In the genomic region with DNA sequence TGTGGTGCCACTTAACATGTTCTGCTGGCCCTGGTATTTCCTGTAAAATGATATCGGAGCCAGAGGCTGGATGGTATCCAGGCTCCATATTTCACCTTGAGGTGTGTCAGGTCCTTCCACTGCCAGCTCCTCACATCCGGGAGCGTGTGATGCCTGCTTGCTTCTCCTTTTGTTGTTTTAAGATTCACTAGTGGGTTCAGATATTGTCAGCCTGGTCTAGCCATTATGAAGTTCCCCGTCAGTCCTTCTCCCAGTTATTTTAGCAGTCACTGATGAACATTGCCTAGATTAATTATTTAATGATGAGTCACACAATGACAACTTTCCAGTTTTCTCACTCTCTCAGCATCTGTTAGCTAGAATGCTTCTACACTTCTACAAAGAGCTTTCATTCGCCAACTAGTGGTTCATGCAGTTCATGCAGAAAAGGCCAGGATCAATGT, we compare ENCODE assay signal across 1 cellular context.
TF ChIP-seq lines count a peak whose summit lies in the region.

No MANE protein-coding gene starts in this region.

TF ChIP-seq in K562, 482 proteins besides CTCF, POLR2A, EP300 and RAD21 (continues in another document):
- no peak for TF ChIP-seq HDGF (IDR thresholded peaks at IDR 0.05)
- TF ChIP-seq, protein P1, sequence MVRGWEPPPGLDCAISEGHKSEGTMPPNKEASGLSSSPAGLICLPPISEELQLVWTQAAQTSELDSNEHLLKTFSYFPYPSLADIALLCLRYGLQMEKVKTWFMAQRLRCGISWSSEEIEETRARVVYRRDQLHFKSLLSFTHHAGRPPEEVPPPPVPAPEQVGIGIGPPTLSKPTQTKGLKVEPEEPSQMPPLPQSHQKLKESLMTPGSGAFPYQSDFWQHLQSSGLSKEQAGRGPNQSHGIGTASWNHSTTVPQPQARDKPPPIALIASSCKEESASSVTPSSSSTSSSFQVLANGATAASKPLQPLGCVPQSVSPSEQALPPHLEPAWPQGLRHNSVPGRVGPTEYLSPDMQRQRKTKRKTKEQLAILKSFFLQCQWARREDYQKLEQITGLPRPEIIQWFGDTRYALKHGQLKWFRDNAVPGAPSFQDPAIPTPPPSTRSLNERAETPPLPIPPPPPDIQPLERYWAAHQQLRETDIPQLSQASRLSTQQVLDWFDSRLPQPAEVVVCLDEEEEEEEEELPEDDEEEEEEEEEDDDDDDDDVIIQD (CRISPR knock-in tag; IDR thresholded peaks at IDR 0.05) = no peak
- TF ChIP-seq IFI16 (CRISPR knock-in tag; IDR thresholded peaks at IDR 0.05) = no peak
- no peak for TF ChIP-seq FUS (optimal IDR thresholded peaks at IDR 0.05; ENCODE audit: low read depth, low read length)
- TF ChIP-seq, protein P2, sequence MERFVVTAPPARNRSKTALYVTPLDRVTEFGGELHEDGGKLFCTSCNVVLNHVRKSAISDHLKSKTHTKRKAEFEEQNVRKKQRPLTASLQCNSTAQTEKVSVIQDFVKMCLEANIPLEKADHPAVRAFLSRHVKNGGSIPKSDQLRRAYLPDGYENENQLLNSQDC (CRISPR knock-in tag; IDR thresholded peaks at IDR 0.05) = no peak
- peak; percentile 35; the same call in 1 of the 2 replicates for TF ChIP-seq ZNF316 (IDR thresholded peaks at IDR 0.05)
- TF ChIP-seq TBL1XR1 (IDR thresholded peaks at IDR 0.05; ENCODE audit: low read length in 2 of 2) = no peak
- no peak for TF ChIP-seq MAZ (CRISPR knock-in tag; conservative IDR thresholded peaks at IDR 0.05 in 1 of 2, IDR thresholded peaks at IDR 0.05 in 1 of 2)
- TF ChIP-seq, protein P3, sequence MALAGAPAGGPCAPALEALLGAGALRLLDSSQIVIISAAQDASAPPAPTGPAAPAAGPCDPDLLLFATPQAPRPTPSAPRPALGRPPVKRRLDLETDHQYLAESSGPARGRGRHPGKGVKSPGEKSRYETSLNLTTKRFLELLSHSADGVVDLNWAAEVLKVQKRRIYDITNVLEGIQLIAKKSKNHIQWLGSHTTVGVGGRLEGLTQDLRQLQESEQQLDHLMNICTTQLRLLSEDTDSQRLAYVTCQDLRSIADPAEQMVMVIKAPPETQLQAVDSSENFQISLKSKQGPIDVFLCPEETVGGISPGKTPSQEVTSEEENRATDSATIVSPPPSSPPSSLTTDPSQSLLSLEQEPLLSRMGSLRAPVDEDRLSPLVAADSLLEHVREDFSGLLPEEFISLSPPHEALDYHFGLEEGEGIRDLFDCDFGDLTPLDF (CRISPR knock-in tag; IDR thresholded peaks at IDR 0.05) = no peak
- no peak for TF ChIP-seq SAFB (IDR thresholded peaks at IDR 0.05; ENCODE audit: borderline replicate concordance, low read depth, low read length)
- no peak for TF ChIP-seq ZNF589 (CRISPR knock-in tag; IDR thresholded peaks at IDR 0.05; ENCODE audit: low read depth)
- no peak for TF ChIP-seq NBN (IDR thresholded peaks at IDR 0.05; ENCODE audit: low read depth)
- TF ChIP-seq, protein P4, sequence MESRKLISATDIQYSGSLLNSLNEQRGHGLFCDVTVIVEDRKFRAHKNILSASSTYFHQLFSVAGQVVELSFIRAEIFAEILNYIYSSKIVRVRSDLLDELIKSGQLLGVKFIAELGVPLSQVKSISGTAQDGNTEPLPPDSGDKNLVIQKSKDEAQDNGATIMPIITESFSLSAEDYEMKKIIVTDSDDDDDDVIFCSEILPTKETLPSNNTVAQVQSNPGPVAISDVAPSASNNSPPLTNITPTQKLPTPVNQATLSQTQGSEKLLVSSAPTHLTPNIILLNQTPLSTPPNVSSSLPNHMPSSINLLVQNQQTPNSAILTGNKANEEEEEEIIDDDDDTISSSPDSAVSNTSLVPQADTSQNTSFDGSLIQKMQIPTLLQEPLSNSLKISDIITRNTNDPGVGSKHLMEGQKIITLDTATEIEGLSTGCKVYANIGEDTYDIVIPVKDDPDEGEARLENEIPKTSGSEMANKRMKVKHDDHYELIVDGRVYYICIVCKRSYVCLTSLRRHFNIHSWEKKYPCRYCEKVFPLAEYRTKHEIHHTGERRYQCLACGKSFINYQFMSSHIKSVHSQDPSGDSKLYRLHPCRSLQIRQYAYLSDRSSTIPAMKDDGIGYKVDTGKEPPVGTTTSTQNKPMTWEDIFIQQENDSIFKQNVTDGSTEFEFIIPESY (CRISPR knock-in tag; IDR thresholded peaks at IDR 0.05) = no peak
- no peak for TF ChIP-seq ZNF140 (CRISPR knock-in tag; IDR thresholded peaks at IDR 0.05)
- TF ChIP-seq MCM5 (IDR thresholded peaks at IDR 0.05; ENCODE audit: low read depth) = no peak
- TF ChIP-seq, protein P5, sequence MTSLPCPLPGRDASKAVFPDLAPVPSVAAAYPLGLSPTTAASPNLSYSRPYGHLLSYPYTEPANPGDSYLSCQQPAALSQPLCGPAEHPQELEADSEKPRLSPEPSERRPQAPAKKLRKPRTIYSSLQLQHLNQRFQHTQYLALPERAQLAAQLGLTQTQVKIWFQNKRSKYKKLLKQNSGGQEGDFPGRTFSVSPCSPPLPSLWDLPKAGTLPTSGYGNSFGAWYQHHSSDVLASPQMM (CRISPR knock-in tag; IDR thresholded peaks at IDR 0.05) = no peak
- TF ChIP-seq, protein P6, sequence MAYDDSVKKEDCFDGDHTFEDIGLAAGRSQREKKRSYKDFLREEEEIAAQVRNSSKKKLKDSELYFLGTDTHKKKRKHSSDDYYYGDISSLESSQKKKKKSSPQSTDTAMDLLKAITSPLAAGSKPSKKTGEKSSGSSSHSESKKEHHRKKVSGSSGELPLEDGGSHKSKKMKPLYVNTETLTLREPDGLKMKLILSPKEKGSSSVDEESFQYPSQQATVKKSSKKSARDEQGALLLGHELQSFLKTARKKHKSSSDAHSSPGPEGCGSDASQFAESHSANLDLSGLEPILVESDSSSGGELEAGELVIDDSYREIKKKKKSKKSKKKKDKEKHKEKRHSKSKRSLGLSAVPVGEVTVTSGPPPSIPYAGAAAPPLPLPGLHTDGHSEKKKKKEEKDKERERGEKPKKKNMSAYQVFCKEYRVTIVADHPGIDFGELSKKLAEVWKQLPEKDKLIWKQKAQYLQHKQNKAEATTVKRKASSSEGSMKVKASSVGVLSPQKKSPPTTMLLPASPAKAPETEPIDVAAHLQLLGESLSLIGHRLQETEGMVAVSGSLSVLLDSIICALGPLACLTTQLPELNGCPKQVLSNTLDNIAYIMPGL (CRISPR knock-in tag; IDR thresholded peaks at IDR 0.05) = no peak
- no peak for TF ChIP-seq RFX1 (IDR thresholded peaks at IDR 0.05)
- peak; percentile 26; the same call in 1 of the 2 replicates for TF ChIP-seq NFE2L1 (tag; IDR thresholded peaks at IDR 0.05; ENCODE audit: borderline replicate concordance, low read depth)
- TF ChIP-seq C11orf30 (IDR thresholded peaks at IDR 0.05; ENCODE audit: low read depth) = 0 out of 2 replicates have a peak, but pooled peaks have one; percentile 15
- TF ChIP-seq, protein P7, sequence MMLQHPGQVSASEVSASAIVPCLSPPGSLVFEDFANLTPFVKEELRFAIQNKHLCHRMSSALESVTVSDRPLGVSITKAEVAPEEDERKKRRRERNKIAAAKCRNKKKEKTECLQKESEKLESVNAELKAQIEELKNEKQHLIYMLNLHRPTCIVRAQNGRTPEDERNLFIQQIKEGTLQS (IDR thresholded peaks at IDR 0.05) = 0 out of 2 replicates have a peak, but pooled peaks have one; percentile 31
- TF ChIP-seq, protein P7 (CRISPR knock-in tag; conservative IDR thresholded peaks at IDR 0.05) = no peak
- TF ChIP-seq, protein P8, sequence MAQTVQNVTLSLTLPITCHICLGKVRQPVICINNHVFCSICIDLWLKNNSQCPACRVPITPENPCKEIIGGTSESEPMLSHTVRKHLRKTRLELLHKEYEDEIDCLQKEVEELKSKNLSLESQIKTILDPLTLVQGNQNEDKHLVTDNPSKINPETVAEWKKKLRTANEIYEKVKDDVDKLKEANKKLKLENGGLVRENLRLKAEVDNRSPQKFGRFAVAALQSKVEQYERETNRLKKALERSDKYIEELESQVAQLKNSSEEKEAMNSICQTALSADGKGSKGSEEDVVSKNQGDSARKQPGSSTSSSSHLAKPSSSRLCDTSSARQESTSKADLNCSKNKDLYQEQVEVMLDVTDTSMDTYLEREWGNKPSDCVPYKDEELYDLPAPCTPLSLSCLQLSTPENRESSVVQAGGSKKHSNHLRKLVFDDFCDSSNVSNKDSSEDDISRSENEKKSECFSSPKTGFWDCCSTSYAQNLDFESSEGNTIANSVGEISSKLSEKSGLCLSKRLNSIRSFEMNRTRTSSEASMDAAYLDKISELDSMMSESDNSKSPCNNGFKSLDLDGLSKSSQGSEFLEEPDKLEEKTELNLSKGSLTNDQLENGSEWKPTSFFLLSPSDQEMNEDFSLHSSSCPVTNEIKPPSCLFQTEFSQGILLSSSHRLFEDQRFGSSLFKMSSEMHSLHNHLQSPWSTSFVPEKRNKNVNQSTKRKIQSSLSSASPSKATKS (CRISPR knock-in tag; IDR thresholded peaks at IDR 0.05) = no peak
- no peak for TF ChIP-seq ZNF507 (tag; conservative IDR thresholded peaks at IDR 0.05)
- TF ChIP-seq SRSF3 (IDR thresholded peaks at IDR 0.05; ENCODE audit: insufficient read depth, low read length) = no peak
- peak; percentile 17 for TF ChIP-seq MEIS2 (IDR thresholded peaks at IDR 0.05; ENCODE audit: partially characterized antibody)
- TF ChIP-seq, protein P9, sequence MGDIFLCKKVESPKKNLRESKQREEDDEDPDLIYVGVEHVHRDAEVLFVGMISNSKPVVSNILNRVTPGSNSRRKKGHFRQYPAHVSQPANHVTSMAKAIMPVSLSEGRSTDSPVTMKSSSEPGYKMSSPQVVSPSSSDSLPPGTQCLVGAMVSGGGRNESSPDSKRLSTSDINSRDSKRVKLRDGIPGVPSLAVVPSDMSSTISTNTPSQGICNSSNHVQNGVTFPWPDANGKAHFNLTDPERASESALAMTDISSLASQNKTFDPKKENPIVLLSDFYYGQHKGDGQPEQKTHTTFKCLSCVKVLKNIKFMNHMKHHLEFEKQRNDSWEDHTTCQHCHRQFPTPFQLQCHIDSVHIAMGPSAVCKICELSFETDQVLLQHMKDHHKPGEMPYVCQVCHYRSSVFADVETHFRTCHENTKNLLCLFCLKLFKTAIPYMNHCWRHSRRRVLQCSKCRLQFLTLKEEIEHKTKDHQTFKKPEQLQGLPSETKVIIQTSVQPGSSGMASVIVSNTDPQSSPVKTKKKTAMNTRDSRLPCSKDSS (IDR thresholded peaks at IDR 0.05; ENCODE audit: low read depth, partially characterized antibody) = no peak
- no peak for TF ChIP-seq ARID2 (IDR thresholded peaks at IDR 0.05)
- TF ChIP-seq, protein P10, sequence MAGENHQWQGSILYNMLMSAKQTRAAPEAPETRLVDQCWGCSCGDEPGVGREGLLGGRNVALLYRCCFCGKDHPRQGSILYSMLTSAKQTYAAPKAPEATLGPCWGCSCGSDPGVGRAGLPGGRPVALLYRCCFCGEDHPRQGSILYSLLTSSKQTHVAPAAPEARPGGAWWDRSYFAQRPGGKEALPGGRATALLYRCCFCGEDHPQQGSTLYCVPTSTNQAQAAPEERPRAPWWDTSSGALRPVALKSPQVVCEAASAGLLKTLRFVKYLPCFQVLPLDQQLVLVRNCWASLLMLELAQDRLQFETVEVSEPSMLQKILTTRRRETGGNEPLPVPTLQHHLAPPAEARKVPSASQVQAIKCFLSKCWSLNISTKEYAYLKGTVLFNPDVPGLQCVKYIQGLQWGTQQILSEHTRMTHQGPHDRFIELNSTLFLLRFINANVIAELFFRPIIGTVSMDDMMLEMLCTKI (IDR thresholded peaks at IDR 0.05; ENCODE audit: partially characterized antibody) = no peak
- no peak for TF ChIP-seq CEBPB (tag; IDR thresholded peaks at IDR 0.05)
- TF ChIP-seq RNF2 (IDR thresholded peaks at IDR 0.05) = no peak
- TF ChIP-seq, protein P11, sequence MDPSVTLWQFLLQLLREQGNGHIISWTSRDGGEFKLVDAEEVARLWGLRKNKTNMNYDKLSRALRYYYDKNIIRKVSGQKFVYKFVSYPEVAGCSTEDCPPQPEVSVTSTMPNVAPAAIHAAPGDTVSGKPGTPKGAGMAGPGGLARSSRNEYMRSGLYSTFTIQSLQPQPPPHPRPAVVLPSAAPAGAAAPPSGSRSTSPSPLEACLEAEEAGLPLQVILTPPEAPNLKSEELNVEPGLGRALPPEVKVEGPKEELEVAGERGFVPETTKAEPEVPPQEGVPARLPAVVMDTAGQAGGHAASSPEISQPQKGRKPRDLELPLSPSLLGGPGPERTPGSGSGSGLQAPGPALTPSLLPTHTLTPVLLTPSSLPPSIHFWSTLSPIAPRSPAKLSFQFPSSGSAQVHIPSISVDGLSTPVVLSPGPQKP (CRISPR knock-in tag; IDR thresholded peaks at IDR 0.05) = no peak
- TF ChIP-seq, protein P12, sequence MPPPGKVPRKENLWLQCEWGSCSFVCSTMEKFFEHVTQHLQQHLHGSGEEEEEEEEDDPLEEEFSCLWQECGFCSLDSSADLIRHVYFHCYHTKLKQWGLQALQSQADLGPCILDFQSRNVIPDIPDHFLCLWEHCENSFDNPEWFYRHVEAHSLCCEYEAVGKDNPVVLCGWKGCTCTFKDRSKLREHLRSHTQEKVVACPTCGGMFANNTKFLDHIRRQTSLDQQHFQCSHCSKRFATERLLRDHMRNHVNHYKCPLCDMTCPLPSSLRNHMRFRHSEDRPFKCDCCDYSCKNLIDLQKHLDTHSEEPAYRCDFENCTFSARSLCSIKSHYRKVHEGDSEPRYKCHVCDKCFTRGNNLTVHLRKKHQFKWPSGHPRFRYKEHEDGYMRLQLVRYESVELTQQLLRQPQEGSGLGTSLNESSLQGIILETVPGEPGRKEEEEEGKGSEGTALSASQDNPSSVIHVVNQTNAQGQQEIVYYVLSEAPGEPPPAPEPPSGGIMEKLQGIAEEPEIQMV (tag; conservative IDR thresholded peaks at IDR 0.05; ENCODE audit: low read depth) = no peak
- TF ChIP-seq CCNT2 (IDR thresholded peaks at IDR 0.05; ENCODE audit: borderline replicate concordance, extremely low read depth, insufficient read length, low read depth, low read length) = no peak
- no peak for TF ChIP-seq HNRNPK (IDR thresholded peaks at IDR 0.05; ENCODE audit: low read depth, low read length, poor library complexity, severe bottlenecking)
- no peak for TF ChIP-seq HSF4 (CRISPR knock-in tag; IDR thresholded peaks at IDR 0.05; ENCODE audit: borderline replicate concordance)
- TF ChIP-seq HDAC8 (tag; IDR thresholded peaks at IDR 0.05) = no peak
- TF ChIP-seq, protein P13, sequence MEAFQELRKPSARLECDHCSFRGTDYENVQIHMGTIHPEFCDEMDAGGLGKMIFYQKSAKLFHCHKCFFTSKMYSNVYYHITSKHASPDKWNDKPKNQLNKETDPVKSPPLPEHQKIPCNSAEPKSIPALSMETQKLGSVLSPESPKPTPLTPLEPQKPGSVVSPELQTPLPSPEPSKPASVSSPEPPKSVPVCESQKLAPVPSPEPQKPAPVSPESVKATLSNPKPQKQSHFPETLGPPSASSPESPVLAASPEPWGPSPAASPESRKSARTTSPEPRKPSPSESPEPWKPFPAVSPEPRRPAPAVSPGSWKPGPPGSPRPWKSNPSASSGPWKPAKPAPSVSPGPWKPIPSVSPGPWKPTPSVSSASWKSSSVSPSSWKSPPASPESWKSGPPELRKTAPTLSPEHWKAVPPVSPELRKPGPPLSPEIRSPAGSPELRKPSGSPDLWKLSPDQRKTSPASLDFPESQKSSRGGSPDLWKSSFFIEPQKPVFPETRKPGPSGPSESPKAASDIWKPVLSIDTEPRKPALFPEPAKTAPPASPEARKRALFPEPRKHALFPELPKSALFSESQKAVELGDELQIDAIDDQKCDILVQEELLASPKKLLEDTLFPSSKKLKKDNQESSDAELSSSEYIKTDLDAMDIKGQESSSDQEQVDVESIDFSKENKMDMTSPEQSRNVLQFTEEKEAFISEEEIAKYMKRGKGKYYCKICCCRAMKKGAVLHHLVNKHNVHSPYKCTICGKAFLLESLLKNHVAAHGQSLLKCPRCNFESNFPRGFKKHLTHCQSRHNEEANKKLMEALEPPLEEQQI (IDR thresholded peaks at IDR 0.05) = no peak
- TF ChIP-seq ZNF79 (CRISPR knock-in tag; IDR thresholded peaks at IDR 0.05; ENCODE audit: low read depth) = no peak
- no peak for TF ChIP-seq JUND (IDR thresholded peaks at IDR 0.05; ENCODE audit: borderline replicate concordance, low read depth, low read length)
- 0 out of 3 replicates have a peak, but pooled peaks have one; percentile 8 for TF ChIP-seq JUND (tag; IDR thresholded peaks at IDR 0.05; ENCODE audit: borderline replicate concordance, low read depth, low read length)
- no peak for TF ChIP-seq ZNF668 (CRISPR knock-in tag; IDR thresholded peaks at IDR 0.05)
